7 cellular contexts compared by ENCODE assay signal in the genomic region with DNA sequence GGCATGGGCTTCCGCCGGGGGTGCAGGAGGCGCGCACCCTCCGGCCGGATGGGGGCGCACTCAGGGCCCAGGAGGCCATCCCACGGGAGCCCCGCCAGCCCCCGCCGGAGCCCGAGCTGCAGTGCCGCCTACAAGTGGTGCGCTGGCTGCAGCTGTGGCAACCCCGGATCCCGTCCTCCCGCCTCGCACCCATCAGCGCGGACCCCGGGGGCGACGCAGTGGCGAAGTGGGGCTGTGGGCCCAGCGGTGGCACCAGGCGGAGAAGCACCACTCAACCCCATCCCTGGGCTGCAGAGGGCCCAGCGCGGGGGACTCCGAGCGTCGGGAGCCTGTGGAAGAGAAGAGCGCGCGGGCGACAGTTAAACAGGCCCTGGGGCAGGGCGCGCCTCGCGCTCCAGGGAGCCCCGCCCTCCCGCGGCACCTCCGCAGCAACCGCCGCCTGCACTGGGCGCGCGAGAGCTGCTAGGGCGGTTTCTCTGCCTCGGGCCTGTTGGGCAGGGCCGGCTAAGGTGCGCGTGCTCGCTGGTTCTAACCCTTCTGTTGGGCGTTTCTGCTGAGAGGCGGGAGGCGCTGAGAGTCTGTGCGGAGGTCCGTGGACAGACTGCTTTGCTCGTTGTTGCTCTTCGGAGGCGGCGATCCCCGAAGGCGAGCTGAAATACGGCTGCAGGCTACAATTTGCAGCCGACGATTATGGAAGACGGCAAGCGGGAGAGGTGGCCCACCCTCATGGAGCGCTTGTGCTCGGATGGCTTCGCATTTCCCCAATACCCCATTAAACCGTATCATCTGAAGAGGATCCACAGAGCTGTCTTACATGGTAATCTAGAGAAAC. TPM values are rescaled to one million over a fixed set of nuclear protein-coding genes. Genes with fewer than 3 reads are reported as not detected.
DNase-seq lines count a peak whose midpoint lies in the region; ATAC-seq and TF ChIP-seq lines count a peak whose summit lies in the region.
"Not testable (repeated sequence)": the region's sequence is repeated elsewhere in the genome, so short reads cannot be mapped to it uniquely, and the experiment has no call there.

A gene (plus strand): TSS at position 104 of the 832 bp plus-strand sequence. CDS start 587 bp downstream, at position 691.

- H3K4me2 ChIP-seq in MM.1S (ENCODE audit: low read depth, low read length) (peak within 1 kb of the TSS; percentile 99), smooth muscle cell (peak within 1 kb of the TSS; percentile 94)

- WGBS in smooth muscle cell (ENCODE audit: low lambda C conversion rate), result 1% methylated on average over 36 of the region's 74 CpGs

- not testable (repeated sequence) for H3K79me2 ChIP-seq in MM.1S (ENCODE audit: low read length); smooth muscle cell (ENCODE audit: low read depth)

- DNase-seq in MM.1S (peak; percentile 87), ecto neural progenitor cell (ENCODE audit: low spot score) (peak; percentile 90), left kidney (ENCODE audit: low read depth, low spot score) (peak; percentile 94)
- peak; percentile 36 for DNase-seq in activated CD8-positive, alpha-beta memory T cell treated with anti-CD3 and anti-CD28 coated beads, Interleukin-2, amount 50 U/mL, for 1 hour (ENCODE audit: extremely low read depth)
- not testable (repeated sequence) for DNase-seq in smooth muscle cell (lab: John Stamatoyannopoulos, UW; ENCODE audit: unreplicated experiment)

- H4K20me1 ChIP-seq in MM.1S (ENCODE audit: insufficient read depth, low read length); smooth muscle cell (ENCODE audit: low read depth): not testable (repeated sequence)

- H3K27ac ChIP-seq in MM.1S (ENCODE audit: low read length), result peak within 1 kb of the TSS; percentile 82
- peak within 1 kb of the TSS; percentile 57 for H3K27ac ChIP-seq in smooth muscle cell (ENCODE audit: low read depth)

- ATAC-seq in GM18517 (IDR thresholded peaks at IDR 0.05; ENCODE audit: unreplicated experiment) (peak; percentile 86), HG02759 (IDR thresholded peaks at IDR 0.05; ENCODE audit: unreplicated experiment) (peak; percentile 98)

- TF ChIP-seq CTCF in MM.1S (IDR thresholded peaks at IDR 0.05; ENCODE audit: low read length), result peak; percentile 33
- peak; percentile 41 for TF ChIP-seq CTCF in smooth muscle cell (IDR thresholded peaks at IDR 0.05; ENCODE audit: borderline replicate concordance, insufficient read depth, poor library complexity, severe bottlenecking)

- H3K9ac ChIP-seq in MM.1S (ENCODE audit: low read length) (peak within 1 kb of the TSS; percentile 87), smooth muscle cell (ENCODE audit: low read depth) (peak within 1 kb of the TSS; percentile 63)

- H3K4me3 ChIP-seq in MM.1S (ENCODE audit: low read length), result peak within 1 kb of the TSS; percentile 81
- H3K4me3 ChIP-seq in smooth muscle cell, result peak within 1 kb of the TSS; percentile 67

- peak within 1 kb of the TSS; percentile 97 for H2AFZ ChIP-seq in MM.1S (ENCODE audit: low read length)
- H2AFZ ChIP-seq in smooth muscle cell (ENCODE audit: low read depth), result peak within 1 kb of the TSS; percentile 95

- H3F3A ChIP-seq in MM.1S (ENCODE audit: insufficient read depth, low read length); smooth muscle cell (ENCODE audit: low read depth): not testable (repeated sequence)

- not testable (repeated sequence) for H3K36me3 ChIP-seq in MM.1S (replicated peaks; ENCODE audit: insufficient read depth, low read length); smooth muscle cell (ENCODE audit: low read depth)

- not testable (repeated sequence) for H3K9me3 ChIP-seq in MM.1S (replicated peaks; ENCODE audit: insufficient read depth, low read length); smooth muscle cell (replicated peaks; ENCODE audit: low read depth)

- H3K4me1 ChIP-seq in MM.1S (ENCODE audit: low read length); smooth muscle cell (ENCODE audit: low read depth): not testable (repeated sequence)

- not testable (repeated sequence) for H3K9me2 ChIP-seq in MM.1S (replicated peaks; ENCODE audit: insufficient read depth, low read length)

- H3K27me3 ChIP-seq in MM.1S (replicated peaks; ENCODE audit: insufficient read depth, low read length); smooth muscle cell (ENCODE audit: low read depth): not testable (repeated sequence)

RNA-seq across cellular contexts. Expression of the gene that starts here (rescaled TPM):
- total RNA-seq in smooth muscle cell, result 14.7 and 35.9 TPM in 2 replicates
- 4.3 and 10.2 TPM in 2 replicates for polyA plus RNA-seq in smooth muscle cell
